Comparison of ENCODE assay signal across 8 cellular contexts in genomic region chr6:62285612-62286469, GRCh38. TPM values are rescaled to one million over a fixed set of nuclear protein-coding genes. Genes with fewer than 3 reads are reported as not detected.
DNase-seq lines count a peak whose midpoint lies in the region; ATAC-seq and TF ChIP-seq lines count a peak whose summit lies in the region.

Gene KHDRBS2, minus strand, starts transcription at chr6:62286225.

- ATAC-seq in GM19025 (IDR thresholded peaks at IDR 0.05; ENCODE audit: low read depth, unreplicated experiment), result peak; percentile 100
- peak; percentile 100 for ATAC-seq in HG03097 (IDR thresholded peaks at IDR 0.05; ENCODE audit: low FRiP score, unreplicated experiment)

- H3K9me3 Mint-ChIP-seq in CD14-positive monocyte, result peaks cover 0 to 3% (median 0%) of the 10 kb centered on the region in 7 donors

- DNase-seq in CD14-positive monocyte (ENCODE audit: low spot score), result peak; percentile 84
- DNase-seq in NCI-H526 treated with DMSO at 0.1 percent for 48 hours (lab: John Stamatoyannopoulos, UW), result peak; percentile 21
- peak; percentile 1 to 2 for DNase-seq in cardiac fibroblast (ENCODE audit: low read depth in 2 of 2)
- DNase-seq in kidney glomerular epithelial cell (lab: John Stamatoyannopoulos, UW), result peak; percentile 63
- DNase-seq in stimulated activated CD4-positive, alpha-beta T cell treated with anti-CD3 and anti-CD28 coated beads, Interleukin-2, amount 100 ng/mL, for 24 hours, result peak; percentile 17 to 18
- no peak for DNase-seq in NK-92 (lab: John Stamatoyannopoulos, UW; ENCODE audit: unreplicated experiment)

- no peaks in the 10 kb centered on the region for H3K36me3 Mint-ChIP-seq in CD14-positive monocyte

- TF ChIP-seq CTCF in CD14-positive monocyte (IDR thresholded peaks at IDR 0.05), result no peak
- TF ChIP-seq CTCF in cardiac fibroblast (IDR thresholded peaks at IDR 0.05; ENCODE audit: low read depth, low read length), result no peak

- no peak within 1 kb of the TSS for H3K4me3 ChIP-seq in cardiac fibroblast (replicated peaks in 1 of 2; ENCODE audit: low read depth in 2 of 2, low read length in 2 of 2)

- intact Hi-C loops in CD14-positive monocyte (cut with micrococcal nuclease), result no loop called here

- H3K27me3 Mint-ChIP-seq in CD14-positive monocyte (ENCODE audit: low read depth in 3 of 3), result peaks cover 21 to 28% (median 26%) of the 10 kb centered on the region in 3 donors

- peak within 1 kb of the TSS; percentile 87 to 98 for H3K4me3 Mint-ChIP-seq in CD14-positive monocyte

- H3K27ac Mint-ChIP-seq in CD14-positive monocyte, result peak within 1 kb of the TSS in 3 of 7 donors; percentile 45 to 48 (median 48)

- H3K4me1 Mint-ChIP-seq in CD14-positive monocyte, result peaks cover 21% of the 10 kb centered on the region

RNA-seq across cellular contexts. Expression of gene KHDRBS2, which starts in this region (rescaled TPM):
- polyA plus RNA-seq in CD14-positive monocyte, result under 1 TPM; 0.09 to 0.14 TPM

Comparison
In these comparisons a context has a peak if more than half of its experiments do, and no peak if none do; other contexts are left out.
1. Peak in DNase-seq in CD14-positive monocyte; RNA of the gene not detected or under 1 TPM.